ENCODE assay signal across 11 cellular contexts in genomic region chr9:35078066-35078465, GRCh38. TPM values are rescaled to one million over a fixed set of nuclear protein-coding genes. Genes with fewer than 3 reads are reported as not detected.
DNase-seq lines count a peak whose midpoint lies in the region; ATAC-seq and TF ChIP-seq lines count a peak whose summit lies in the region.
"Had no signal": no experiment of that assay in that cellular context is flagged by ENCODE, and none has a peak within 500 bp of the region (broad histone marks: within the 10 kb centered on the region; RNA-seq: fewer than 3 reads in every experiment).

No MANE protein-coding gene starts in this region.

- TF ChIP-seq CTCF in foreskin fibroblast (IDR thresholded peaks at IDR 0.05; ENCODE audit: low read depth, low read length) (no peak), GM13977 (IDR thresholded peaks at IDR 0.05; ENCODE audit: extremely low read depth, insufficient read depth, missing control alignments) (no peak)

- DNase-seq in activated naive CD4-positive, alpha-beta T cell treated with anti-CD3 and anti-CD28 coated beads, Interleukin-2, amount 10 ng/mL, durations not matched to agents 7 days and 5 days, result no peak
- no peak for DNase-seq in activated naive CD4-positive, alpha-beta T cell (lab: John Stamatoyannopoulos, UW)
- DNase-seq in T-helper 17 cell, result no peak
- no peak for DNase-seq in foreskin fibroblast
- no peak for DNase-seq in stimulated activated naive CD8-positive, alpha-beta T cell treated with anti-CD3 and anti-CD28 coated beads, Interleukin-15, amount 100 ng/mL, for 72 hours
- no peak for DNase-seq in HuH-7.5 (ENCODE audit: low spot score)
- no peak for DNase-seq in erythroblast (lab: John Stamatoyannopoulos, UW)
- no peak for DNase-seq in GM13977 (ENCODE audit: low spot score)
- DNase-seq: COR-L47 had no signal

- H3K4me3 ChIP-seq in foreskin fibroblast (ENCODE audit: low read depth in 1 of 2, low read length in 2 of 2), result peak overlapping the region; percentile 80 to 89

- CTCF ChIA-PET in activated naive CD4-positive, alpha-beta T cell treated with anti-CD3 and anti-CD28 coated beads, Interleukin-2, amount 10 ng/mL, durations not matched to agents 7 days and 5 days (lab: Charles Lee), result interaction anchor here (6.0 kb wide), 1 partner anchor 18 kb away, joined by 34 read pairs; the partner anchor contains the start of gene PIGO

- H3K4me1 Mint-ChIP-seq in activated naive CD4-positive, alpha-beta T cell treated with anti-CD3 and anti-CD28 coated beads, Interleukin-2, amount 10 ng/mL, durations not matched to agents 7 days and 5 days, result peaks cover 42% of the 10 kb centered on the region
- H3K4me1 Mint-ChIP-seq in T-helper 17 cell, result peaks cover 19% of the 10 kb centered on the region
- peaks cover 52% of the 10 kb centered on the region for H3K4me1 Mint-ChIP-seq in stimulated activated naive CD8-positive, alpha-beta T cell treated with anti-CD3 and anti-CD28 coated beads, Interleukin-15, amount 100 ng/mL, for 72 hours

- H3K9me3 ChIP-seq in T-helper 17 cell (ENCODE audit: control insufficient read depth, low read length, poor library complexity, severe bottlenecking), result no peaks in the 10 kb centered on the region
- H3K9me3 ChIP-seq: neutrophil, SJSA1 had no signal

- in situ Hi-C loops in GM13977 (cut with MboI; ENCODE audit: low pct_unique_long_range_greater_than_20kb, low sequenced_read_pairs, unreplicated experiment), result no loop called here

- H3K27me3 Mint-ChIP-seq in activated naive CD4-positive, alpha-beta T cell treated with anti-CD3 and anti-CD28 coated beads, Interleukin-2, amount 10 ng/mL, durations not matched to agents 7 days and 5 days, result no peaks in the 10 kb centered on the region
- no peaks in the 10 kb centered on the region for H3K27me3 Mint-ChIP-seq in T-helper 17 cell
- no peaks in the 10 kb centered on the region for H3K27me3 Mint-ChIP-seq in stimulated activated naive CD8-positive, alpha-beta T cell treated with anti-CD3 and anti-CD28 coated beads, Interleukin-15, amount 100 ng/mL, for 72 hours

- no peaks in the 10 kb centered on the region for H3K9me3 Mint-ChIP-seq in activated naive CD4-positive, alpha-beta T cell treated with anti-CD3 and anti-CD28 coated beads, Interleukin-2, amount 10 ng/mL, durations not matched to agents 7 days and 5 days
- no peaks in the 10 kb centered on the region for H3K9me3 Mint-ChIP-seq in stimulated activated naive CD8-positive, alpha-beta T cell treated with anti-CD3 and anti-CD28 coated beads, Interleukin-15, amount 100 ng/mL, for 72 hours

- peaks cover 34% of the 10 kb centered on the region for H3K36me3 Mint-ChIP-seq in activated naive CD4-positive, alpha-beta T cell treated with anti-CD3 and anti-CD28 coated beads, Interleukin-2, amount 10 ng/mL, durations not matched to agents 7 days and 5 days
- peaks cover 4% of the 10 kb centered on the region for H3K36me3 Mint-ChIP-seq in T-helper 17 cell (ENCODE audit: low read depth)

- no peak for TF ChIP-seq POLR2A in erythroblast (IDR thresholded peaks at IDR 0.05; ENCODE audit: low read length)

- no peak for ATAC-seq in T-helper 17 cell
- no peak for ATAC-seq in stimulated activated naive CD8-positive, alpha-beta T cell treated with anti-CD3 and anti-CD28 coated beads, Interleukin-15, amount 100 ng/mL, for 72 hours

- H3K27ac Mint-ChIP-seq in activated naive CD4-positive, alpha-beta T cell treated with anti-CD3 and anti-CD28 coated beads, Interleukin-2, amount 10 ng/mL, durations not matched to agents 7 days and 5 days, result peak overlapping the region; percentile 65
- H3K27ac Mint-ChIP-seq in T-helper 17 cell, result no peak overlapping the region
- no peak overlapping the region for H3K27ac Mint-ChIP-seq in stimulated activated naive CD8-positive, alpha-beta T cell treated with anti-CD3 and anti-CD28 coated beads, Interleukin-15, amount 100 ng/mL, for 72 hours

- peak overlapping the region; percentile 94 for H3K4me3 Mint-ChIP-seq in activated naive CD4-positive, alpha-beta T cell treated with anti-CD3 and anti-CD28 coated beads, Interleukin-2, amount 10 ng/mL, durations not matched to agents 7 days and 5 days
- peak overlapping the region; percentile 96 for H3K4me3 Mint-ChIP-seq in T-helper 17 cell
- peak overlapping the region; percentile 98 for H3K4me3 Mint-ChIP-seq in stimulated activated naive CD8-positive, alpha-beta T cell treated with anti-CD3 and anti-CD28 coated beads, Interleukin-15, amount 100 ng/mL, for 72 hours

RNA-seq across cellular contexts. Expression of gene FANCG, which starts 1.7 kb away (rescaled TPM):
- total RNA-seq in T-helper 17 cell, result 10 to 100 TPM; 18.8 to 23.6 TPM

RNA-seq across cellular contexts. Expression of gene VCP, which starts 5.6 kb away (rescaled TPM):
- 100 to 1,000 TPM; 222 to 238 TPM for total RNA-seq in T-helper 17 cell

RNA-seq across cellular contexts. Expression of gene PIGO, which starts 18.3 kb away (rescaled TPM):
- total RNA-seq in T-helper 17 cell, result 10 to 100 TPM; 19.1 to 20.4 TPM

RNA-seq across cellular contexts. Expression of gene STOML2, which starts 24.9 kb away (rescaled TPM):
- 10 to 100 TPM; 41.0 to 44.2 TPM for total RNA-seq in T-helper 17 cell

RNA-seq across cellular contexts. Expression of gene ATOSB, which starts 37.6 kb away (rescaled TPM):
- total RNA-seq in T-helper 17 cell, result 10 to 100 TPM in 1 of 2 donors, 1 to 10 TPM in 1; 9.8 to 11.6 TPM
